Comparison of ENCODE assay signal across 8 cellular contexts in the genomic region with DNA sequence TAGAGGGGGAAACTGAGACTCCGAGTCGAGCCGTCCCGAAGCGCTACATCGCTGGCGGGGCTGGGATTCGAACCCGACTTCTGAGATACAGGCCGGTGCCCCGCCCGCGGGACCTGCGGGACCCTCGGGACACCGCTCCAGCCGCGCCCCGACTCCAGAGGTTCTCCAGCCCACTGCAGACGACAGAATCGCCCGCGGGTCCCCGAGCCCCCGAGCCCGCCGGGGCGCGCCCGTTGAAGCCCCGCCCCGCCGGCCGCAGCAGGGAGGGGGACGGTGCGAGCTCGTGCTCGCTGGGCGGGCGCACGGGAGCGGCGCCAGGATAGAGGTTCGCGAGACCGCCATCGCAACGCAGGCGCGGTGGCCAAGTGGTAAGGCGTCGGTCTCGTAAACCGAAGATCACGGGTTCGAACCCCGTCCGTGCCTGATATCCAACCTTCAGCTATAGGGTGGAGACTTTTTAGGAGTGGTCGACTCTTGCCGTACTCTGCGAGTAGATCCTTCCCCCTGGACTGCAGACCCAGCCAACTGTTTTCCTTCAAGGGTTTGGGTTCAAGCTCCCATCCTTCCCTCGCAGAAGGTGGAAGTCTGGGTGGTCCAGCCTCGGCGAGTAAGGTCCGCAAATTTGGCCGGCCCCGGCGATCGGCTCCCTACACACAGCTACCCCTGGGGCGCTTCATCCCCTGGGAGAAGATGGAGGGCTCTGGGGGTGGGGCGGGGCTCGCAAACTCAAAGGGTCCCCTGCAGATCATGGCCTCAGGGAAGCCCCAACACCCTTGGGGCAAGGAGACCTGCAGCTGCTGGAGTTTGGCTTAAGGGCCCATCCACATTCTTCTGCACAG.
A peak's percentile ranks its signal among the peaks of the same experiment; 100 is the strongest.
DNase-seq lines count a peak whose midpoint lies in the region; ATAC-seq and TF ChIP-seq lines count a peak whose summit lies in the region.

No MANE protein-coding gene starts in this region.

- H3K4me1 ChIP-seq in ACC112 (ENCODE audit: control insufficient read depth, insufficient read depth, low read length, unreplicated experiment), result no peaks in the 10 kb centered on the region
- peaks cover 0 to 6% of the 10 kb centered on the region in 2 donors for H3K4me1 ChIP-seq in breast epithelium

- peak overlapping the region; percentile 19 for H2AFZ ChIP-seq in ACC112 (ENCODE audit: low read length, unreplicated experiment)

- H3K36me3 ChIP-seq in ACC112 (ENCODE audit: insufficient read depth, low read length) (no peaks in the 10 kb centered on the region), breast epithelium (no peaks in the 10 kb centered on the region)

- H3K9me3 ChIP-seq in breast epithelium, result peaks cover 11 to 18% of the 10 kb centered on the region in 2 donors

- DNase-seq in NCI-H2196 (lab: John Stamatoyannopoulos, UW; ENCODE audit: unreplicated experiment), result peak; percentile 91
- peak; percentile 89 to 95 for DNase-seq in breast epithelium (ENCODE audit: low spot score in 2 of 2)
- DNase-seq in iPS-NIHi11 (ENCODE audit: low spot score), result peak; percentile 90

- H3K4me3 ChIP-seq in ACC112 (ENCODE audit: low read depth, low read length) (peak overlapping the region; percentile 76), breast epithelium (peak overlapping the region; percentile 76 to 87 (median 83)), skin epidermis (peak overlapping the region; percentile 69 to 98 (median 80))

- intact Hi-C loops in breast epithelium (cut with DNase I; ENCODE audit: low total_unique reads), result no loop called here

- ATAC-seq in GM18867 (IDR thresholded peaks at IDR 0.05; ENCODE audit: unreplicated experiment) (peak; percentile 75), HG03103 (IDR thresholded peaks at IDR 0.05; ENCODE audit: low read depth, unreplicated experiment) (peak; percentile 63)

- H3K27me3 ChIP-seq in ACC112 (ENCODE audit: insufficient read depth, low read length) (no peaks in the 10 kb centered on the region), breast epithelium (no peaks in the 10 kb centered on the region)

- no peak overlapping the region for H3K27ac ChIP-seq in ACC112 (ENCODE audit: low read depth, low read length)
- H3K27ac ChIP-seq in VCaP, result peak overlapping the region; percentile 54
- peak overlapping the region; percentile 83 to 89 for H3K27ac ChIP-seq in breast epithelium
- H3K27ac ChIP-seq in skin epidermis, result peak overlapping the region; percentile 42 to 90 (median 81)

- no peaks in the 10 kb centered on the region for H3K79me2 ChIP-seq in ACC112 (ENCODE audit: control insufficient read depth, insufficient read depth, low read length, unreplicated experiment)

- no peak for TF ChIP-seq CTCF in VCaP (conservative IDR thresholded peaks at IDR 0.05)
- TF ChIP-seq CTCF in breast epithelium (IDR thresholded peaks at IDR 0.05), result peak in 1 of 3 donors; percentile 8

- no peak for TF ChIP-seq POLR2A in breast epithelium (IDR thresholded peaks at IDR 0.05)
